17 cellular contexts compared by ENCODE assay signal in the genomic region with DNA sequence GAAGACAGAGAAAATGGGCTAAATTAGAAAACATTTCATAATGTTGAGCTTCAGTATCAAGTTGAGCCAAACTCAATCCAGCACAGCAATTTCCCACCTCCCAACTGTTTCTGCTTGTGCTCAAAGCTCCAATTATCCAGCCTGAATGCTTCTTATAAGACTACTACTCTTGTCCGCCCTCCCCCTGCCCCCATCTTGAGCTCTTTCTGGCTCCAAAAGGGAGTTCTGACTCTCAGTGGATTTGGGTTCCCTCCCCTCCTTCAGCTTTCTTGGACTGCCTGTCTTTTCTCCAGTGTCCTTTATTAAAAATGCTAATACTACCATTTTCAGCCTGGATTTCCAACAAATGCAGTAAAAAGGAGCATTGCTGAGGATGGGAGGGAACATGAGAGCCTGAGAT.
"Had no signal": no experiment of that assay in that cellular context is flagged by ENCODE, and none has a peak within 500 bp of the region (broad histone marks: within the 10 kb centered on the region; RNA-seq: fewer than 3 reads in every experiment).

No MANE protein-coding gene starts in this region.

- H3K27ac ChIP-seq: ascending aorta, colonic mucosa, lower lobe of right lung, psoas muscle had no signal

- H3K27me3 Mint-ChIP-seq: activated CD8-positive, alpha-beta T cell treated with anti-CD3 and anti-CD28 coated beads for 36 hours; stimulated activated naive CD8-positive, alpha-beta T cell treated with anti-CD3 and anti-CD28 coated beads, Interleukin-15, amount 100 ng/mL, for 72 hours had no signal

- H3K27ac Mint-ChIP-seq: activated CD8-positive, alpha-beta T cell treated with anti-CD3 and anti-CD28 coated beads for 36 hours; activated naive CD8-positive, alpha-beta T cell treated with anti-CD3 and anti-CD28 coated beads for 36 hours; naive thymus-derived CD4-positive, alpha-beta T cell; stimulated activated naive CD8-positive, alpha-beta T cell treated with anti-CD3 and anti-CD28 coated beads, Interleukin-15, amount 100 ng/mL, for 72 hours; type B pancreatic cell; WTC11 had no signal

- H3K36me3 Mint-ChIP-seq: activated naive CD8-positive, alpha-beta T cell treated with anti-CD3 and anti-CD28 coated beads for 36 hours; naive thymus-derived CD4-positive, alpha-beta T cell; WTC11 had no signal

- H3K4me1 ChIP-seq: ascending aorta, colonic mucosa, lower lobe of right lung, psoas muscle had no signal

- H3K4me1 Mint-ChIP-seq: activated naive CD8-positive, alpha-beta T cell treated with anti-CD3 and anti-CD28 coated beads for 36 hours; naive thymus-derived CD4-positive, alpha-beta T cell; stimulated activated naive CD8-positive, alpha-beta T cell treated with anti-CD3 and anti-CD28 coated beads, Interleukin-15, amount 100 ng/mL, for 72 hours had no signal

- H3K27me3 ChIP-seq: ascending aorta, colonic mucosa had no signal

- DNase-seq: activated CD4-positive, alpha-beta T cell treated with anti-CD3 and anti-CD28 coated beads for 48 hours; activated CD8-positive, alpha-beta T cell treated with anti-CD3 and anti-CD28 coated beads for 36 hours; activated gamma-delta T cell; activated naive CD8-positive, alpha-beta T cell treated with anti-CD3 and anti-CD28 coated beads for 36 hours; activated T-cell treated with anti-CD3 and anti-CD28 coated beads, Interleukin-2, amount 50 U/mL, for 48 hours; colonic mucosa; lower lobe of right lung; naive thymus-derived CD4-positive, alpha-beta T cell; occipital lobe; psoas muscle; stimulated activated CD4-positive, alpha-beta T cell treated with anti-CD3 and anti-CD28 coated beads, Interleukin-1b, Interleukin-23, amount 100 ng/mL, for 48 hours; stimulated activated naive CD8-positive, alpha-beta T cell treated with anti-CD3 and anti-CD28 coated beads, Interleukin-15, amount 100 ng/mL, for 72 hours; SW 1271 had no signal

- H3K36me3 ChIP-seq: ascending aorta, colonic mucosa, lower lobe of right lung had no signal

- H3K9me3 ChIP-seq: ascending aorta, colonic mucosa, lower lobe of right lung, psoas muscle had no signal

- H3K9me3 Mint-ChIP-seq: type B pancreatic cell, WTC11 had no signal

- H3K4me3 ChIP-seq: ascending aorta, colonic mucosa, lower lobe of right lung, psoas muscle had no signal

- H3K4me3 Mint-ChIP-seq: activated CD8-positive, alpha-beta T cell treated with anti-CD3 and anti-CD28 coated beads for 36 hours; activated naive CD8-positive, alpha-beta T cell treated with anti-CD3 and anti-CD28 coated beads for 36 hours; naive thymus-derived CD4-positive, alpha-beta T cell; stimulated activated naive CD8-positive, alpha-beta T cell treated with anti-CD3 and anti-CD28 coated beads, Interleukin-15, amount 100 ng/mL, for 72 hours; WTC11 had no signal

- ATAC-seq: activated CD8-positive, alpha-beta T cell treated with anti-CD3 and anti-CD28 coated beads for 36 hours; esophagus mucosa; lower lobe of right lung; naive thymus-derived CD4-positive, alpha-beta T cell; psoas muscle; stimulated activated naive CD8-positive, alpha-beta T cell treated with anti-CD3 and anti-CD28 coated beads, Interleukin-15, amount 100 ng/mL, for 72 hours; WTC11 had no signal
